ENCODE assay signal across 18 cellular contexts in the genomic region with DNA sequence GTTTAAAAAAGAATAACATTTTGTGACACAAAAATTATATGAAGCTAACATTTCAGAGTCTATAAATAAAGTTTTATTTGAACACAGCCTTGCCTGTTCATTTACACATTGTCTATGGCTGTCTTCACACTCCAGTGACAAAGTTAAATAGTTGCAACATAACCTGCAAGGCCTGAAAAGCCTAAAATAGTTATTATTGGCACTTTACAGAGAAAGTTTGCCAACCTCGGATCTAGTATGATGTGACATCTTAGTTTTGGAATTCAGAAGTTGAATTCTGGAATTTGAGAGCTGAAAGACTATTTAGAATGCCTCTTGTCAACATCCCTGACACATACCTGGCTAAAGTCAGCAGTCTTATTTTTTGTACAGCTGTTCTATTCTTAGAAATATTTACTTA.
DNase-seq lines count a peak whose midpoint lies in the region; ATAC-seq and TF ChIP-seq lines count a peak whose summit lies in the region.
"Had no signal": no experiment of that assay in that cellular context is flagged by ENCODE, and none has a peak within 500 bp of the region (broad histone marks: within the 10 kb centered on the region; RNA-seq: fewer than 3 reads in every experiment).

No MANE protein-coding gene starts in this region.

- DNase-seq in GM03348 (ENCODE audit: low spot score), result peak; percentile 62
- DNase-seq in astrocyte of the spinal cord (ENCODE audit: low read depth, low spot score), result peak; percentile 42
- DNase-seq in heart right ventricle, result no peak
- DNase-seq in sciatic nerve (ENCODE audit: low spot score), result no peak
- no peak for DNase-seq in ovary
- DNase-seq in HCEC 1CT, result no peak
- no peak for DNase-seq in superior temporal gyrus (ENCODE audit: extremely low spot score)
- DNase-seq: activated CD8-positive, alpha-beta memory T cell treated with anti-CD3 and anti-CD28 coated beads, Interleukin-2, amount 10 ng/mL, durations not matched to agents 7 days and 5 days; activated naive CD8-positive, alpha-beta T cell treated with anti-CD3 and anti-CD28 coated beads, Interleukin-2, amount 10 ng/mL, durations not matched to agents 7 days and 5 days; effector memory CD8-positive, alpha-beta T cell; H7; NCI-H1092; NCI-H526 treated with DMSO at 0.1 percent for 48 hours; stimulated activated CD4-positive, alpha-beta T cell treated with anti-CD3 and anti-CD28 coated beads, Interleukin-4, amount 100 ng/mL, for 1 hour had no signal

- ATAC-seq in heart right ventricle, result peak in 7 of 8 donors; percentile 24 to 58 (median 40)
- ATAC-seq in sciatic nerve, result peak; percentile 74
- no peak for ATAC-seq in HG02938 (IDR thresholded peaks at IDR 0.05; ENCODE audit: unreplicated experiment)
- ATAC-seq: activated CD8-positive, alpha-beta memory T cell treated with anti-CD3 and anti-CD28 coated beads, Interleukin-2, amount 10 ng/mL, durations not matched to agents 7 days and 5 days; effector memory CD8-positive, alpha-beta T cell had no signal

- H3K9me3 ChIP-seq in heart right ventricle (peaks cover 0 to 4% (median 0%) of the 10 kb centered on the region in 11 donors), ovary (no peaks in the 10 kb centered on the region)
- H3K9me3 ChIP-seq: prostate gland, SJSA1 had no signal

- H3K27me3 ChIP-seq in heart right ventricle, result no peaks in the 10 kb centered on the region
- H3K27me3 ChIP-seq in ovary, result no peaks in the 10 kb centered on the region

- H3K4me1 ChIP-seq in heart right ventricle (peaks cover 0 to 41% (median 18%) of the 10 kb centered on the region in 9 donors), ovary (ENCODE audit: insufficient read depth) (peaks cover 5% of the 10 kb centered on the region)
- H3K4me1 ChIP-seq: prostate gland had no signal

- 29 to 38% methylated on average over 1 of the region's 1 CpG for WGBS in heart right ventricle, 2 donors
- 21 to 45% (median 38%) methylated on average over 1 of the region's 1 CpG for WGBS in ovary, 3 donors

- TF ChIP-seq CTCF in astrocyte of the spinal cord (IDR thresholded peaks at IDR 0.05; ENCODE audit: low read depth, low read length) (no peak), heart right ventricle (IDR thresholded peaks at IDR 0.05) (no peak), ovary (IDR thresholded peaks at IDR 0.05) (no peak)

- H3K27ac ChIP-seq in heart right ventricle (peak overlapping the region in 7 of 10 donors; percentile 23 to 89 (median 79)), ovary (no peak overlapping the region)
- H3K27ac ChIP-seq: C4-2B, prostate gland, SJSA1 had no signal

- no peak for TF ChIP-seq POLR2A in ovary (IDR thresholded peaks at IDR 0.05)

- TF ChIP-seq EP300 in ovary (IDR thresholded peaks at IDR 0.05), result no peak

- H3K4me3 ChIP-seq in astrocyte of the spinal cord (ENCODE audit: low read depth, low read length), result no peak overlapping the region
- H3K4me3 ChIP-seq in heart right ventricle, result no peak overlapping the region
- no peak overlapping the region for H3K4me3 ChIP-seq in ovary
- H3K4me3 ChIP-seq: prostate gland, SJSA1 had no signal

- in situ Hi-C loops in astrocyte of the spinal cord (cut with HindIII; ENCODE audit: low sequenced_read_pairs), result no loop called here

- intact Hi-C loops in heart right ventricle (cut with DNase I), result loop anchor here in 2 of 10 donors (10.0 kb wide), 3 partner anchors 52 to 218 kb away; no protein-coding TSS in a partner anchor
- intact Hi-C loops in sciatic nerve (cut with DNase I), result no loop called here
- intact Hi-C loops in ovary (cut with DNase I), result no loop called here

- no peaks in the 10 kb centered on the region for H3K36me3 ChIP-seq in heart right ventricle
- no peaks in the 10 kb centered on the region for H3K36me3 ChIP-seq in ovary
- H3K36me3 ChIP-seq: prostate gland, SJSA1 had no signal

Comparison
In these comparisons a context has a peak if more than half of its experiments do, and no peak if none do; other contexts are left out.
1. DNase-seq: peak in GM03348 (single experiment) and astrocyte of the spinal cord (single experiment); none in heart right ventricle (0 of 2), sciatic nerve (single experiment), ovary (0 of 5), HCEC 1CT (single experiment) and superior temporal gyrus (single experiment).
2. H3K27ac ChIP-seq: peak in heart right ventricle (7 of 10); none in ovary (0 of 2).